8 cellular contexts compared by ENCODE assay signal in genomic region chr15:90265271-90266060, GRCh38. TPM values are rescaled to one million over a fixed set of nuclear protein-coding genes. Genes with fewer than 3 reads are reported as not detected.
DNase-seq lines count a peak whose midpoint lies in the region; ATAC-seq, FAIRE-seq and TF ChIP-seq lines count a peak whose summit lies in the region.

Gene NGRN, plus strand, starts transcription at chr15:90265672. Its CDS starts 41 bp downstream, at chr15:90265713.

- DNase-seq in GM12892 (ENCODE audit: insufficient read length) = peak; percentile 68
- peak; percentile 78 for DNase-seq in NCI-H1436 (lab: John Stamatoyannopoulos, UW)
- DNase-seq in SW480 (ENCODE audit: low spot score) = peak; percentile 90
- peak; percentile 93 for DNase-seq in activated naive CD8-positive, alpha-beta T cell treated with anti-CD3 and anti-CD28 coated beads, Interleukin-2, amount 50 U/mL, for 24 hours
- DNase-seq in cardiac muscle cell (ENCODE audit: low read depth in 1 of 2, low spot score in 1 of 2) = peak; percentile 90 to 91
- peak; percentile 93 to 96 for DNase-seq in tibial artery

- FAIRE-seq in GM12892 (lab: Jason Lieb, UNC) = peak; percentile 94

- H3K79me2 ChIP-seq in parathyroid adenoma = peaks cover 21% of the 10 kb centered on the region

- ATAC-seq in HG02840 (IDR thresholded peaks at IDR 0.05; ENCODE audit: low FRiP score, unreplicated experiment) = peak; percentile 94
- ATAC-seq in activated naive CD8-positive, alpha-beta T cell treated with anti-CD3 and anti-CD28 coated beads, Interleukin-2, amount 50 U/mL, for 24 hours = peak; percentile 93

- peaks cover 43% of the 10 kb centered on the region for H3K4me1 Mint-ChIP-seq in activated naive CD8-positive, alpha-beta T cell treated with anti-CD3 and anti-CD28 coated beads, Interleukin-2, amount 50 U/mL, for 24 hours

- H3K4me1 ChIP-seq in cardiac muscle cell (ENCODE audit: low read depth) (peaks cover 24% of the 10 kb centered on the region), parathyroid adenoma (peaks cover 9% of the 10 kb centered on the region), tibial artery (peaks cover 0 to 48% (median 30%) of the 10 kb centered on the region in 4 donors)

- H2AFZ ChIP-seq in parathyroid adenoma = peak within 1 kb of the TSS; percentile 96

- H3K9ac ChIP-seq in parathyroid adenoma = peak within 1 kb of the TSS; percentile 87

- intact Hi-C loops in tibial artery (cut with DNase I; ENCODE audit: low total_unique reads) = no loop called here

- peak within 1 kb of the TSS; percentile 81 for H3K4me3 ChIP-seq in cardiac muscle cell
- peak within 1 kb of the TSS; percentile 76 for H3K4me3 ChIP-seq in parathyroid adenoma (ENCODE audit: low read depth, low read length)
- peak within 1 kb of the TSS; percentile 73 to 83 for H3K4me3 ChIP-seq in tibial artery

- H3K27ac ChIP-seq in cardiac muscle cell = peak within 1 kb of the TSS; percentile 95
- H3K27ac ChIP-seq in parathyroid adenoma = peak within 1 kb of the TSS; percentile 96
- H3K27ac ChIP-seq in tibial artery = peak within 1 kb of the TSS; percentile 90 to 95

- H3K27me3 Mint-ChIP-seq in activated naive CD8-positive, alpha-beta T cell treated with anti-CD3 and anti-CD28 coated beads, Interleukin-2, amount 50 U/mL, for 24 hours = no peaks in the 10 kb centered on the region

- peak; percentile 97 for TF ChIP-seq POLR2A in GM12892 (IDR thresholded peaks at IDR 0.05; ENCODE audit: low read depth, low read length)

- peaks cover 30% of the 10 kb centered on the region for H3K36me3 Mint-ChIP-seq in activated naive CD8-positive, alpha-beta T cell treated with anti-CD3 and anti-CD28 coated beads, Interleukin-2, amount 50 U/mL, for 24 hours (ENCODE audit: low read depth)

- H3K27me3 ChIP-seq in cardiac muscle cell = no peaks in the 10 kb centered on the region
- no peaks in the 10 kb centered on the region for H3K27me3 ChIP-seq in parathyroid adenoma (ENCODE audit: control insufficient read depth, insufficient read depth, low read length)
- no peaks in the 10 kb centered on the region for H3K27me3 ChIP-seq in tibial artery

- peak within 1 kb of the TSS; percentile 96 for H3K4me2 ChIP-seq in parathyroid adenoma (ENCODE audit: low read length)

- no peaks in the 10 kb centered on the region for H3K9me3 ChIP-seq in cardiac muscle cell (ENCODE audit: low read depth)
- no peaks in the 10 kb centered on the region for H3K9me3 ChIP-seq in parathyroid adenoma (ENCODE audit: control insufficient read depth, low read length)
- no peaks in the 10 kb centered on the region for H3K9me3 ChIP-seq in tibial artery

- H3K36me3 ChIP-seq in cardiac muscle cell (no peaks in the 10 kb centered on the region), parathyroid adenoma (ENCODE audit: control insufficient read depth, insufficient read depth, low read length) (no peaks in the 10 kb centered on the region), tibial artery (peaks cover 7 to 20% (median 19%) of the 10 kb centered on the region in 3 donors)

- H3K27ac Mint-ChIP-seq in activated naive CD8-positive, alpha-beta T cell treated with anti-CD3 and anti-CD28 coated beads, Interleukin-2, amount 50 U/mL, for 24 hours = peak within 1 kb of the TSS; percentile 98

- no peaks in the 10 kb centered on the region for H3K9me3 Mint-ChIP-seq in activated naive CD8-positive, alpha-beta T cell treated with anti-CD3 and anti-CD28 coated beads, Interleukin-2, amount 50 U/mL, for 24 hours

- TF ChIP-seq CTCF in cardiac muscle cell (IDR thresholded peaks at IDR 0.05; ENCODE audit: low read depth, low read length) = no peak
- no peak for TF ChIP-seq CTCF in parathyroid adenoma (IDR thresholded peaks at IDR 0.05)
- no peak for TF ChIP-seq CTCF in tibial artery (IDR thresholded peaks at IDR 0.05)

- H3K4me3 Mint-ChIP-seq in activated naive CD8-positive, alpha-beta T cell treated with anti-CD3 and anti-CD28 coated beads, Interleukin-2, amount 50 U/mL, for 24 hours = peak within 1 kb of the TSS; percentile 95

RNA-seq across cellular contexts. Expression of gene NGRN, which starts in this region (rescaled TPM):
- polyA plus RNA-seq in GM12892 (2012; ENCODE audit: missing spikeins) = 14.8 TPM
- total RNA-seq in cardiac muscle cell = 157 and 225 TPM in 2 replicates
- 158 and 167 TPM in 2 replicates for polyA plus RNA-seq in cardiac muscle cell

Comparison
In these comparisons a context has a peak if more than half of its experiments do, and no peak if none do; other contexts are left out.
1. Peak in every context shown above with its lines: DNase-seq, ATAC-seq, H3K4me3 ChIP-seq and H3K27ac ChIP-seq.